Comparison of ENCODE assay signal across 34 cellular contexts in genomic region chr18:73807551-73808192, GRCh38.
"Had no signal": no experiment of that assay in that cellular context is flagged by ENCODE, and none has a peak within 500 bp of the region (broad histone marks: within the 10 kb centered on the region; RNA-seq: fewer than 3 reads in every experiment).

No MANE protein-coding gene starts in this region.

- H3K9me3 Mint-ChIP-seq: activated B cell treated with CpG ODN at 0.5 μM for 24 hours; activated CD4-positive, alpha-beta memory T cell treated with anti-CD3 and anti-CD28 coated beads for 36 hours; activated CD4-positive, alpha-beta T cell treated with anti-CD3 and anti-CD28 coated beads, Interleukin-2, amount 10 ng/mL, durations not matched to agents 24 days and 14 days; activated CD8-positive, alpha-beta T cell treated with anti-CD3 and anti-CD28 coated beads for 36 hours; activated naive CD4-positive, alpha-beta T cell treated with anti-CD3 and anti-CD28 coated beads for 36 hours; activated naive CD4-positive, alpha-beta T cell treated with anti-CD3 and anti-CD28 coated beads, Interleukin-2, amount 50 U/mL, for 72 hours; activated naive CD8-positive, alpha-beta T cell treated with anti-CD3 and anti-CD28 coated beads for 36 hours; activated T-cell treated with anti-CD3 and anti-CD28 coated beads, Interleukin-2, amount 50 U/mL, for 72 hours; activated T-helper 1 cell treated with anti-CD3 and anti-CD28 coated beads, Interleukin-12 subunit alpha, Interleukin-12 subunit beta, Interleukin-2, Interleukin-4 antibody, amounts not matched to agents 30 ng/mL and 10 ng/mL and 1 ng/mL, durations not matched to agents 14 hours and 24 hours and 36 hours; T-helper 1 cell treated with Interleukin-12 subunit alpha and Interleukin-12 subunit beta and Interleukin-4 antibody, amounts not matched to agents 30 μg/mL and 1 μg/mL, for 36 hours had no signal

- ATAC-seq: activated CD8-positive, alpha-beta T cell treated with anti-CD3 and anti-CD28 coated beads for 36 hours; activated naive CD4-positive, alpha-beta T cell treated with anti-CD3 and anti-CD28 coated beads, Interleukin-2, amount 50 U/mL, for 72 hours; activated T-cell treated with anti-CD3 and anti-CD28 coated beads, Interleukin-2, amount 50 U/mL, for 4 hours; activated T-cell treated with anti-CD3 and anti-CD28 coated beads, Interleukin-2, amount 50 U/mL, for 72 hours; activated T-helper 17 cell treated with anti-CD3 and anti-CD28 coated beads, Interleukin-2, amount 50 U/mL, for 72 hours; body of pancreas had no signal

- H3K9me3 ChIP-seq: adrenal gland, body of pancreas, breast epithelium had no signal

- H3K27ac ChIP-seq: adrenal gland, body of pancreas, brain microvascular endothelial cell, breast epithelium, VCaP had no signal

- H3K27ac Mint-ChIP-seq: activated B cell treated with CpG ODN at 0.5 μM for 24 hours; activated CD4-positive, alpha-beta memory T cell treated with anti-CD3 and anti-CD28 coated beads for 36 hours; activated CD4-positive, alpha-beta T cell treated with anti-CD3 and anti-CD28 coated beads, Interleukin-2, amount 10 ng/mL, durations not matched to agents 24 days and 14 days; activated CD8-positive, alpha-beta T cell treated with anti-CD3 and anti-CD28 coated beads for 36 hours; activated naive CD4-positive, alpha-beta T cell treated with anti-CD3 and anti-CD28 coated beads for 36 hours; activated naive CD4-positive, alpha-beta T cell treated with anti-CD3 and anti-CD28 coated beads, Interleukin-2, amount 50 U/mL, for 72 hours; activated naive CD8-positive, alpha-beta T cell treated with anti-CD3 and anti-CD28 coated beads for 36 hours; activated T-cell treated with anti-CD3 and anti-CD28 coated beads, Interleukin-2, amount 50 U/mL, for 72 hours; activated T-helper 1 cell treated with anti-CD3 and anti-CD28 coated beads, Interleukin-12 subunit alpha, Interleukin-12 subunit beta, Interleukin-2, Interleukin-4 antibody, amounts not matched to agents 30 ng/mL and 10 ng/mL and 1 ng/mL, durations not matched to agents 14 hours and 24 hours and 36 hours; activated T-helper 17 cell treated with anti-CD3 and anti-CD28 coated beads, Interleukin-2, amount 50 U/mL, for 72 hours; T-helper 1 cell treated with Interleukin-12 subunit alpha and Interleukin-12 subunit beta and Interleukin-4 antibody, amounts not matched to agents 30 μg/mL and 1 μg/mL, for 36 hours had no signal

- H3K36me3 ChIP-seq: adrenal gland, brain microvascular endothelial cell, breast epithelium had no signal

- H3K4me1 Mint-ChIP-seq: activated B cell treated with CpG ODN at 0.5 μM for 24 hours; activated CD4-positive, alpha-beta T cell treated with anti-CD3 and anti-CD28 coated beads, Interleukin-2, amount 10 ng/mL, durations not matched to agents 24 days and 14 days; activated naive CD8-positive, alpha-beta T cell treated with anti-CD3 and anti-CD28 coated beads for 36 hours; activated T-helper 17 cell treated with anti-CD3 and anti-CD28 coated beads, Interleukin-2, amount 50 U/mL, for 72 hours had no signal

- H3K4me3 Mint-ChIP-seq: activated B cell treated with CpG ODN at 0.5 μM for 24 hours; activated CD4-positive, alpha-beta memory T cell treated with anti-CD3 and anti-CD28 coated beads for 36 hours; activated CD4-positive, alpha-beta T cell treated with anti-CD3 and anti-CD28 coated beads, Interleukin-2, amount 10 ng/mL, durations not matched to agents 24 days and 14 days; activated CD8-positive, alpha-beta T cell treated with anti-CD3 and anti-CD28 coated beads for 36 hours; activated naive CD4-positive, alpha-beta T cell treated with anti-CD3 and anti-CD28 coated beads for 36 hours; activated naive CD8-positive, alpha-beta T cell treated with anti-CD3 and anti-CD28 coated beads for 36 hours; activated T-cell treated with anti-CD3 and anti-CD28 coated beads, Interleukin-2, amount 50 U/mL, for 4 hours; activated T-cell treated with anti-CD3 and anti-CD28 coated beads, Interleukin-2, amount 50 U/mL, for 72 hours; activated T-helper 1 cell treated with anti-CD3 and anti-CD28 coated beads, Interleukin-12 subunit alpha, Interleukin-12 subunit beta, Interleukin-2, Interleukin-4 antibody, amounts not matched to agents 30 ng/mL and 10 ng/mL and 1 ng/mL, durations not matched to agents 14 hours and 24 hours and 36 hours; activated T-helper 17 cell treated with anti-CD3 and anti-CD28 coated beads, Interleukin-2, amount 50 U/mL, for 72 hours; T-helper 1 cell treated with Interleukin-12 subunit alpha and Interleukin-12 subunit beta and Interleukin-4 antibody, amounts not matched to agents 30 μg/mL and 1 μg/mL, for 36 hours had no signal

- H3K27me3 Mint-ChIP-seq: activated B cell treated with CpG ODN at 0.5 μM for 24 hours; activated CD4-positive, alpha-beta memory T cell treated with anti-CD3 and anti-CD28 coated beads for 36 hours; activated CD4-positive, alpha-beta T cell treated with anti-CD3 and anti-CD28 coated beads, Interleukin-2, amount 10 ng/mL, durations not matched to agents 24 days and 14 days; activated T-helper 17 cell treated with anti-CD3 and anti-CD28 coated beads, Interleukin-2, amount 50 U/mL, for 72 hours had no signal

- H3K4me3 ChIP-seq: adrenal gland, body of pancreas, breast epithelium had no signal

- DNase-seq: activated B cell treated with CpG ODN at 0.5 μM for 24 hours; activated CD4-positive, alpha-beta memory T cell treated with anti-CD3 and anti-CD28 coated beads for 36 hours; activated CD4-positive, alpha-beta T cell treated with anti-CD3 and anti-CD28 coated beads for 4 hours; activated CD4-positive, alpha-beta T cell treated with anti-CD3 and anti-CD28 coated beads, Interleukin-2, amount 10 ng/mL, durations not matched to agents 24 days and 14 days; activated CD4-positive, alpha-beta T cell treated with anti-CD3 and anti-CD28 coated beads, Interleukin-2, amount 50 U/mL, for 1 hour; activated CD4-positive, alpha-beta T cell treated with anti-CD3 and anti-CD28 coated beads, Interleukin-2, amount 50 U/mL, for 4 hours; activated CD4-positive, CD25-positive, alpha-beta regulatory T cell treated with anti-CD3 and anti-CD28 coated beads, Interleukin-2, amount 50 U/mL, for 72 hours; activated CD8-positive, alpha-beta memory T cell treated with anti-CD3 and anti-CD28 coated beads, Interleukin-2, amount 50 U/mL, for 4 hours; activated CD8-positive, alpha-beta T cell treated with anti-CD3 and anti-CD28 coated beads for 36 hours; activated effector memory CD4-positive, alpha-beta T cell treated with anti-CD3 and anti-CD28 coated beads, Interleukin-2, amount 50 U/mL, for 16 hours; activated gamma-delta T cell treated with Interleukin-2 at 50 U/mL for 16 hours; activated naive CD4-positive, alpha-beta T cell; activated naive CD4-positive, alpha-beta T cell treated with anti-CD3 and anti-CD28 coated beads for 36 hours; activated naive CD4-positive, alpha-beta T cell treated with anti-CD3 and anti-CD28 coated beads, Interleukin-2, amount 50 U/mL, for 16 hours; activated naive CD8-positive, alpha-beta T cell treated with anti-CD3 and anti-CD28 coated beads for 36 hours; activated T-cell treated with anti-CD3 and anti-CD28 coated beads for 4 hours; activated T-cell treated with anti-CD3 and anti-CD28 coated beads, Interleukin-2, amount 50 U/mL, for 1 hour; activated T-cell treated with anti-CD3 and anti-CD28 coated beads, Interleukin-2, amount 50 U/mL, for 4 hours; activated T-cell treated with anti-CD3 and anti-CD28 coated beads, Interleukin-2, amount 50 U/mL, for 72 hours; adrenal gland; amniotic stem cell; aorta; body of pancreas; brain microvascular endothelial cell; central memory CD4-positive, alpha-beta T cell; T-helper 1 cell; T-helper 2 cell; T1000 had no signal
